Comparison of ENCODE assay signal across 9 cellular contexts in genomic region chr10:122162566-122163181, GRCh38.
DNase-seq lines count a peak whose midpoint lies in the region; ATAC-seq and TF ChIP-seq lines count a peak whose summit lies in the region.
"Had no signal": no experiment of that assay in that cellular context is flagged by ENCODE, and none has a peak within 500 bp of the region (broad histone marks: within the 10 kb centered on the region; RNA-seq: fewer than 3 reads in every experiment).

No MANE protein-coding gene starts in this region.

- ATAC-seq in lung (ENCODE audit: insufficient read depth, low FRiP score) = peak; percentile 21
- ATAC-seq in upper lobe of right lung = peak; percentile 13
- no peak for ATAC-seq in CD4-positive, alpha-beta T cell (ENCODE audit: poor library complexity)
- ATAC-seq in GM18861 (IDR thresholded peaks at IDR 0.05; ENCODE audit: unreplicated experiment) = no peak

- H3K9me3 ChIP-seq in lung (ENCODE audit: control insufficient read depth in 2 of 2, insufficient read depth in 1 of 2, low read length in 1 of 2) (no peaks in the 10 kb centered on the region), upper lobe of right lung (no peaks in the 10 kb centered on the region)
- no peaks in the 10 kb centered on the region for H3K9me3 ChIP-seq in CD4-positive, alpha-beta T cell (ENCODE audit: control insufficient read depth, low read length)

- peak overlapping the region; percentile 30 for H3K4me3 Mint-ChIP-seq in activated naive CD8-positive, alpha-beta T cell
- no peak overlapping the region for H3K4me3 Mint-ChIP-seq in activated naive CD8-positive, alpha-beta T cell treated with anti-CD3 and anti-CD28 coated beads for 36 hours
- no peak overlapping the region for H3K4me3 Mint-ChIP-seq in CD4-positive, alpha-beta T cell
- H3K4me3 Mint-ChIP-seq in activated T-helper 2 cell treated with anti-CD3 and anti-CD28 coated beads, Interferon-gamma antibody, Interleukin-2, Interleukin-4, amounts not matched to agents 10 μg/mL and 5 μg/mL and 100 μg/mL, durations not matched to agents 14 hours and 24 hours and 36 hours (ENCODE audit: low read depth) = no peak overlapping the region

- H3K27ac ChIP-seq in dorsolateral prefrontal cortex = peak overlapping the region in 58 of 59 donors; percentile 8 to 95 (median 86)
- H3K27ac ChIP-seq in lung (ENCODE audit: low read depth in 1 of 2, low read length in 1 of 2) = no peak overlapping the region
- H3K27ac ChIP-seq in upper lobe of right lung = no peak overlapping the region
- H3K27ac ChIP-seq in CD4-positive, alpha-beta T cell (ENCODE audit: low read depth, low read length) = no peak overlapping the region

- H3K27me3 ChIP-seq in dorsolateral prefrontal cortex (no peaks in the 10 kb centered on the region), lung (ENCODE audit: control insufficient read depth, insufficient read depth) (no peaks in the 10 kb centered on the region), upper lobe of right lung (no peaks in the 10 kb centered on the region)
- H3K27me3 ChIP-seq in CD4-positive, alpha-beta T cell (ENCODE audit: control insufficient read depth, insufficient read depth, low read length) = peaks cover 64% of the 10 kb centered on the region

- intact Hi-C loops in dorsolateral prefrontal cortex (cut with DNase I) = no loop called here
- intact Hi-C loops in upper lobe of right lung (cut with DNase I) = no loop called here
- intact Hi-C loops in CD4-positive, alpha-beta T cell (cut with DNase I, micrococcal nuclease) = no loop called here
- intact Hi-C loops in activated T-helper 2 cell treated with anti-CD3 and anti-CD28 coated beads, Interferon-gamma antibody, Interleukin-2, Interleukin-4, amounts not matched to agents 10 μg/mL and 5 μg/mL and 100 μg/mL, durations not matched to agents 14 hours and 24 hours and 36 hours (cut with micrococcal nuclease) = no loop called here

- TF ChIP-seq CTCF in dorsolateral prefrontal cortex (IDR thresholded peaks at IDR 0.05 in 54 of 56, conservative IDR thresholded peaks at IDR 0.05 in 2 of 56; ENCODE audit: low read depth in 1 of 56, partially characterized antibody in 56 of 56) = peak in 4 of 56 donors; percentile 5 to 28 (median 15)
- TF ChIP-seq CTCF in lung (IDR thresholded peaks at IDR 0.05; ENCODE audit: control extremely low read depth, extremely low read depth) = no peak
- TF ChIP-seq CTCF in upper lobe of right lung (IDR thresholded peaks at IDR 0.05) = no peak
- TF ChIP-seq CTCF in CD4-positive, alpha-beta T cell (IDR thresholded peaks at IDR 0.05) = no peak

- H3K4me3 ChIP-seq in dorsolateral prefrontal cortex (peak overlapping the region in 58 of 59 donors; percentile 52 to 84 (median 72)), lung (no peak overlapping the region), upper lobe of right lung (peak overlapping the region; percentile 30)

- no peak overlapping the region for H3K27ac Mint-ChIP-seq in activated naive CD8-positive, alpha-beta T cell
- no peak overlapping the region for H3K27ac Mint-ChIP-seq in activated naive CD8-positive, alpha-beta T cell treated with anti-CD3 and anti-CD28 coated beads for 36 hours
- H3K27ac Mint-ChIP-seq in CD4-positive, alpha-beta T cell = no peak overlapping the region
- H3K27ac Mint-ChIP-seq in activated T-helper 2 cell treated with anti-CD3 and anti-CD28 coated beads, Interferon-gamma antibody, Interleukin-2, Interleukin-4, amounts not matched to agents 10 μg/mL and 5 μg/mL and 100 μg/mL, durations not matched to agents 14 hours and 24 hours and 36 hours = no peak overlapping the region
- H3K27ac Mint-ChIP-seq: CD14-positive monocyte had no signal

- 51 to 66% methylated on average over 16 of the region's 16 CpGs for WGBS in lung, 2 donors

- no peaks in the 10 kb centered on the region for H3K9me3 Mint-ChIP-seq in activated naive CD8-positive, alpha-beta T cell (ENCODE audit: low read depth)
- no peaks in the 10 kb centered on the region for H3K9me3 Mint-ChIP-seq in activated naive CD8-positive, alpha-beta T cell treated with anti-CD3 and anti-CD28 coated beads for 36 hours
- no peaks in the 10 kb centered on the region for H3K9me3 Mint-ChIP-seq in CD4-positive, alpha-beta T cell
- H3K9me3 Mint-ChIP-seq in activated T-helper 2 cell treated with anti-CD3 and anti-CD28 coated beads, Interferon-gamma antibody, Interleukin-2, Interleukin-4, amounts not matched to agents 10 μg/mL and 5 μg/mL and 100 μg/mL, durations not matched to agents 14 hours and 24 hours and 36 hours = no peaks in the 10 kb centered on the region

- H3K36me3 ChIP-seq in lung (ENCODE audit: control insufficient read depth in 2 of 2, insufficient read depth in 2 of 2, low read length in 2 of 2) (peaks cover 2 to 10% of the 10 kb centered on the region in 2 donors), upper lobe of right lung (peaks cover 3% of the 10 kb centered on the region)

- CTCF ChIA-PET in CD4-positive, alpha-beta T cell (lab: Charles Lee) = no interaction called here

- no peaks in the 10 kb centered on the region for H3K36me3 Mint-ChIP-seq in activated naive CD8-positive, alpha-beta T cell
- no peaks in the 10 kb centered on the region for H3K36me3 Mint-ChIP-seq in activated naive CD8-positive, alpha-beta T cell treated with anti-CD3 and anti-CD28 coated beads for 36 hours
- no peaks in the 10 kb centered on the region for H3K36me3 Mint-ChIP-seq in CD4-positive, alpha-beta T cell (ENCODE audit: low read depth)
- H3K36me3 Mint-ChIP-seq in activated T-helper 2 cell treated with anti-CD3 and anti-CD28 coated beads, Interferon-gamma antibody, Interleukin-2, Interleukin-4, amounts not matched to agents 10 μg/mL and 5 μg/mL and 100 μg/mL, durations not matched to agents 14 hours and 24 hours and 36 hours (ENCODE audit: low read depth) = no peaks in the 10 kb centered on the region
- H3K36me3 Mint-ChIP-seq: CD14-positive monocyte had no signal

- peaks cover 9% of the 10 kb centered on the region for H3K4me1 Mint-ChIP-seq in activated naive CD8-positive, alpha-beta T cell (ENCODE audit: low read depth)
- H3K4me1 Mint-ChIP-seq in activated naive CD8-positive, alpha-beta T cell treated with anti-CD3 and anti-CD28 coated beads for 36 hours = peaks cover 8% of the 10 kb centered on the region
- peaks cover 10% of the 10 kb centered on the region for H3K4me1 Mint-ChIP-seq in CD4-positive, alpha-beta T cell (ENCODE audit: low read depth)
- H3K4me1 Mint-ChIP-seq in activated T-helper 2 cell treated with anti-CD3 and anti-CD28 coated beads, Interferon-gamma antibody, Interleukin-2, Interleukin-4, amounts not matched to agents 10 μg/mL and 5 μg/mL and 100 μg/mL, durations not matched to agents 14 hours and 24 hours and 36 hours (ENCODE audit: low read depth) = no peaks in the 10 kb centered on the region
- H3K4me1 Mint-ChIP-seq: CD14-positive monocyte had no signal

- peaks cover 53% of the 10 kb centered on the region for H3K27me3 Mint-ChIP-seq in activated naive CD8-positive, alpha-beta T cell
- H3K27me3 Mint-ChIP-seq in activated naive CD8-positive, alpha-beta T cell treated with anti-CD3 and anti-CD28 coated beads for 36 hours = peaks cover 78% of the 10 kb centered on the region
- peaks cover 89% of the 10 kb centered on the region for H3K27me3 Mint-ChIP-seq in CD4-positive, alpha-beta T cell
- H3K27me3 Mint-ChIP-seq in activated T-helper 2 cell treated with anti-CD3 and anti-CD28 coated beads, Interferon-gamma antibody, Interleukin-2, Interleukin-4, amounts not matched to agents 10 μg/mL and 5 μg/mL and 100 μg/mL, durations not matched to agents 14 hours and 24 hours and 36 hours (ENCODE audit: low read depth) = peaks cover 54% of the 10 kb centered on the region

- POLR2A ChIA-PET in CD4-positive, alpha-beta T cell (lab: Charles Lee) = no interaction called here

- no peak for DNase-seq in activated naive CD8-positive, alpha-beta T cell treated with anti-CD3 and anti-CD28 coated beads for 36 hours
- DNase-seq in dorsolateral prefrontal cortex (peak in 2 of 10 donors; percentile 47 to 55), lung (ENCODE audit: low spot score) (no peak), upper lobe of right lung (peak; percentile 63)
- no peak for DNase-seq in CD4-positive, alpha-beta T cell
- no peak for DNase-seq in activated T-helper 2 cell treated with anti-CD3 and anti-CD28 coated beads, Interferon-gamma antibody, Interleukin-2, Interleukin-4, amounts not matched to agents 10 μg/mL and 5 μg/mL and 100 μg/mL, durations not matched to agents 14 hours and 24 hours and 36 hours (ENCODE audit: low spot score)

- peaks cover 4 to 10% of the 10 kb centered on the region in 2 donors for H3K4me1 ChIP-seq in lung (ENCODE audit: control insufficient read depth in 2 of 2, insufficient read depth in 2 of 2, low read length in 2 of 2)
- H3K4me1 ChIP-seq in upper lobe of right lung = peaks cover 5% of the 10 kb centered on the region

Comparison
In these comparisons a context has a peak if more than half of its experiments do, and no peak if none do; other contexts are left out.
1. H3K27ac ChIP-seq: peak in dorsolateral prefrontal cortex (58 of 59); none in lung (0 of 2), upper lobe of right lung (single experiment) and CD4-positive, alpha-beta T cell (single experiment).
2. ATAC-seq: peak in lung (single experiment) and upper lobe of right lung (single experiment); none in CD4-positive, alpha-beta T cell (single experiment) and GM18861 (single experiment).